ENCODE assay signal across 19 cellular contexts in genomic region chr2:96354492-96354891, GRCh38.
"Had no signal": no experiment of that assay in that cellular context is flagged by ENCODE, and none has a peak within 500 bp of the region (broad histone marks: within the 10 kb centered on the region; RNA-seq: fewer than 3 reads in every experiment).

No MANE protein-coding gene starts in this region.

- H3K36me3 ChIP-seq: neural progenitor cell, prostate gland, right lobe of liver had no signal

- H3K4me1 ChIP-seq: neural progenitor cell, prostate gland had no signal

- H3K4me3 ChIP-seq: neural progenitor cell, prostate gland, right lobe of liver had no signal

- H3K9me3 Mint-ChIP-seq: activated B cell treated with CpG ODN at 0.5 μM for 24 hours; activated CD8-positive, alpha-beta T cell treated with anti-CD3 and anti-CD28 coated beads for 36 hours; activated naive CD4-positive, alpha-beta T cell treated with anti-CD3 and anti-CD28 coated beads, Interleukin-2, amount 10 ng/mL, durations not matched to agents 7 days and 5 days; activated T-cell treated with anti-CD3 and anti-CD28 coated beads, Interleukin-2, amount 50 U/mL, for 24 hours; naive thymus-derived CD4-positive, alpha-beta T cell; neural progenitor cell had no signal

- H3K27ac ChIP-seq: neural progenitor cell, prostate gland, right lobe of liver had no signal

- ATAC-seq: activated CD8-positive, alpha-beta T cell treated with anti-CD3 and anti-CD28 coated beads for 36 hours; naive thymus-derived CD4-positive, alpha-beta T cell had no signal

- H3K9ac ChIP-seq: neural progenitor cell had no signal

- H3K27me3 ChIP-seq: neural progenitor cell, right lobe of liver had no signal

- DNase-seq: activated B cell treated with CpG ODN at 0.5 μM for 24 hours; activated CD4-positive, alpha-beta T cell treated with anti-CD3 and anti-CD28 coated beads for 48 hours; activated CD8-positive, alpha-beta T cell treated with anti-CD3 and anti-CD28 coated beads for 36 hours; activated naive CD4-positive, alpha-beta T cell treated with anti-CD3 and anti-CD28 coated beads, Interleukin-2, amount 10 ng/mL, durations not matched to agents 7 days and 5 days; activated T-cell treated with anti-CD3 and anti-CD28 coated beads, Interleukin-2, amount 50 U/mL, for 24 hours; aorta; cerebellar nuclear complex; effector memory CD4-positive, alpha-beta T cell; foreskin melanocyte; kidney glomerular epithelial cell; left ventricle myocardium superior; mesenchymal stem cell; naive thymus-derived CD4-positive, alpha-beta T cell; right lobe of liver; small intestine; stimulated activated CD4-positive, alpha-beta T cell treated with anti-CD3 and anti-CD28 coated beads, Interleukin-15, amount 100 ng/mL, for 24 hours; stimulated activated CD4-positive, alpha-beta T cell treated with anti-CD3 and anti-CD28 coated beads, Interleukin-2, amount 100 ng/mL, for 48 hours had no signal

- H3K27me3 Mint-ChIP-seq: activated B cell treated with CpG ODN at 0.5 μM for 24 hours; activated CD8-positive, alpha-beta T cell treated with anti-CD3 and anti-CD28 coated beads for 36 hours; activated naive CD4-positive, alpha-beta T cell treated with anti-CD3 and anti-CD28 coated beads, Interleukin-2, amount 10 ng/mL, durations not matched to agents 7 days and 5 days; activated T-cell treated with anti-CD3 and anti-CD28 coated beads, Interleukin-2, amount 50 U/mL, for 24 hours; naive thymus-derived CD4-positive, alpha-beta T cell had no signal

- H3K9me3 ChIP-seq: prostate gland, right lobe of liver had no signal

- H3K4me1 Mint-ChIP-seq: activated B cell treated with CpG ODN at 0.5 μM for 24 hours; activated naive CD4-positive, alpha-beta T cell treated with anti-CD3 and anti-CD28 coated beads, Interleukin-2, amount 10 ng/mL, durations not matched to agents 7 days and 5 days; neural progenitor cell had no signal

- H3K4me3 Mint-ChIP-seq: activated B cell treated with CpG ODN at 0.5 μM for 24 hours; activated CD8-positive, alpha-beta T cell treated with anti-CD3 and anti-CD28 coated beads for 36 hours; activated naive CD4-positive, alpha-beta T cell treated with anti-CD3 and anti-CD28 coated beads, Interleukin-2, amount 10 ng/mL, durations not matched to agents 7 days and 5 days; activated T-cell treated with anti-CD3 and anti-CD28 coated beads, Interleukin-2, amount 50 U/mL, for 24 hours; naive thymus-derived CD4-positive, alpha-beta T cell; neural progenitor cell had no signal

- H3K4me2 ChIP-seq: neural progenitor cell had no signal

- H3K27ac Mint-ChIP-seq: activated B cell treated with CpG ODN at 0.5 μM for 24 hours; activated CD8-positive, alpha-beta T cell treated with anti-CD3 and anti-CD28 coated beads for 36 hours; activated naive CD4-positive, alpha-beta T cell treated with anti-CD3 and anti-CD28 coated beads, Interleukin-2, amount 10 ng/mL, durations not matched to agents 7 days and 5 days; activated T-cell treated with anti-CD3 and anti-CD28 coated beads, Interleukin-2, amount 50 U/mL, for 24 hours; neural progenitor cell had no signal
